In genomic region chr12:2944401-2945047, GRCh38 we compare ENCODE assay signal across 8 cellular contexts. TPM values are rescaled to one million over a fixed set of nuclear protein-coding genes. Genes with fewer than 3 reads are reported as not detected.
DNase-seq lines count a peak whose midpoint lies in the region; ATAC-seq and TF ChIP-seq lines count a peak whose summit lies in the region.

No MANE protein-coding gene starts in this region.

- no peaks in the 10 kb centered on the region for H3K4me1 Mint-ChIP-seq in activated CD4-positive, alpha-beta T cell treated with anti-CD3 and anti-CD28 coated beads for 36 hours
- H3K4me1 Mint-ChIP-seq in chondrocyte (ENCODE audit: low read depth): no peaks in the 10 kb centered on the region

- no peaks in the 10 kb centered on the region for H3K9me3 Mint-ChIP-seq in activated CD4-positive, alpha-beta T cell treated with anti-CD3 and anti-CD28 coated beads for 36 hours (ENCODE audit: low read depth)
- H3K9me3 Mint-ChIP-seq in chondrocyte (ENCODE audit: low read depth): no peaks in the 10 kb centered on the region

- no peaks in the 10 kb centered on the region for H4K20me1 ChIP-seq in DOHH2 (ENCODE audit: control insufficient read depth, insufficient read depth, low read depth, low read length)

- H3K27ac Mint-ChIP-seq in activated CD4-positive, alpha-beta T cell treated with anti-CD3 and anti-CD28 coated beads for 36 hours: no peak overlapping the region
- H3K27ac Mint-ChIP-seq in chondrocyte (ENCODE audit: unreplicated experiment): no peak overlapping the region

- peak overlapping the region; percentile 66 for H3K4me2 ChIP-seq in DOHH2 (ENCODE audit: low read length)

- H3K27me3 ChIP-seq in DOHH2 (ENCODE audit: control insufficient read depth, low read length): no peaks in the 10 kb centered on the region

- TF ChIP-seq CTCF in DOHH2 (IDR thresholded peaks at IDR 0.05; ENCODE audit: low read depth, low read length, poor library complexity, severe bottlenecking) (peak; percentile 89), chondrocyte (IDR thresholded peaks at IDR 0.05) (peak; percentile 79)

- H3K27ac ChIP-seq in DOHH2 (ENCODE audit: low read depth, low read length): no peak overlapping the region

- DNase-seq in NCI-H1105 (lab: John Stamatoyannopoulos, UW) (peak; percentile 48), chondrocyte (ENCODE audit: low spot score) (no peak), lung microvascular endothelial cell (ENCODE audit: low read depth in 2 of 2) (peak; percentile 48 to 65), SK-N-DZ (ENCODE audit: low spot score) (no peak)
- DNase-seq in activated CD4-positive, alpha-beta T cell treated with anti-CD3 and anti-CD28 coated beads for 36 hours: peak; percentile 83
- peak; percentile 4 to 28 for DNase-seq in stimulated activated CD8-positive, alpha-beta memory T cell treated with anti-CD3 and anti-CD28 coated beads, Interleukin-7, amount 100 ng/mL, for 1 hour (ENCODE audit: low read depth in 2 of 2)

- no peaks in the 10 kb centered on the region for H3K9me3 ChIP-seq in DOHH2 (ENCODE audit: control insufficient read depth, insufficient read depth, low read length)

- no peaks in the 10 kb centered on the region for H3K9me2 ChIP-seq in DOHH2 (replicated peaks; ENCODE audit: control insufficient read depth, low read length)

- H3K4me1 ChIP-seq in DOHH2 (ENCODE audit: control insufficient read depth, low read length): peaks cover 7% of the 10 kb centered on the region

- intact Hi-C loops in activated CD4-positive, alpha-beta T cell treated with anti-CD3 and anti-CD28 coated beads for 36 hours (cut with DNase I, micrococcal nuclease): loop anchor here (1.0 to 2.0 kb wide), 4 partner anchors 56 to 91 kb away; partner anchors contain the start of genes FOXM1 (in 1 of the 2) and RHNO1 (in 1 of the 2)

- peaks cover 4% of the 10 kb centered on the region; the same call in 1 of the 2 replicates for H3K36me3 ChIP-seq in DOHH2 (ENCODE audit: control insufficient read depth, low read length)

- ATAC-seq in activated CD4-positive, alpha-beta T cell treated with anti-CD3 and anti-CD28 coated beads for 36 hours: peak; percentile 86
- no peak for ATAC-seq in GM18907 (IDR thresholded peaks at IDR 0.05; ENCODE audit: unreplicated experiment)

- no peaks in the 10 kb centered on the region for H3K36me3 Mint-ChIP-seq in activated CD4-positive, alpha-beta T cell treated with anti-CD3 and anti-CD28 coated beads for 36 hours (ENCODE audit: low read depth)
- peaks cover 5% of the 10 kb centered on the region for H3K36me3 Mint-ChIP-seq in chondrocyte (ENCODE audit: low read depth)

- no peaks in the 10 kb centered on the region for H3K79me2 ChIP-seq in DOHH2 (ENCODE audit: control insufficient read depth, low read length)

- H3F3A ChIP-seq in DOHH2 (ENCODE audit: control insufficient read depth, insufficient read depth): no peaks in the 10 kb centered on the region

- CTCF ChIA-PET in activated CD4-positive, alpha-beta T cell treated with anti-CD3 and anti-CD28 coated beads for 36 hours (lab: Charles Lee): interaction anchor here (0.5 to 4.6 kb wide), 26 partner anchors 9 to 1793 kb away, joined by 3 to 34 read pairs (median 4); no protein-coding TSS in a partner anchor

- peak overlapping the region; percentile 55 for H3K4me3 ChIP-seq in DOHH2 (ENCODE audit: low read length)

- H3K4me3 Mint-ChIP-seq in activated CD4-positive, alpha-beta T cell treated with anti-CD3 and anti-CD28 coated beads for 36 hours: no peak overlapping the region
- no peak overlapping the region for H3K4me3 Mint-ChIP-seq in chondrocyte (ENCODE audit: unreplicated experiment)

- peaks cover 3% of the 10 kb centered on the region for H3K27me3 Mint-ChIP-seq in activated CD4-positive, alpha-beta T cell treated with anti-CD3 and anti-CD28 coated beads for 36 hours
- no peaks in the 10 kb centered on the region for H3K27me3 Mint-ChIP-seq in chondrocyte (ENCODE audit: low read depth)

- POLR2A ChIA-PET in activated CD4-positive, alpha-beta T cell treated with anti-CD3 and anti-CD28 coated beads for 36 hours (lab: Charles Lee): interaction anchor here (0.5 to 0.6 kb wide), 2 partner anchors 91 to 1725 kb away, joined by 3 to 5 read pairs; no protein-coding TSS in a partner anchor

RNA-seq across cellular contexts. Expression of gene TEAD4, which starts 14.7 kb away (rescaled TPM):
- 1 to 10 TPM; 7.2 to 9.0 TPM for total RNA-seq in activated CD4-positive, alpha-beta T cell treated with anti-CD3 and anti-CD28 coated beads for 36 hours
- total RNA-seq in chondrocyte: 24.1 to 26.0 TPM (median 24.9 TPM) in 3 replicates
- total RNA-seq in lung microvascular endothelial cell: 18.3 and 19.2 TPM in 2 replicates
- 32.0 and 38.7 TPM in 2 replicates for polyA plus RNA-seq in SK-N-DZ (2014; cell fraction: cytosol; rRNA removed)
- polyA plus RNA-seq in SK-N-DZ (2014; cell fraction: nucleus; rRNA removed): 18.9 and 26.2 TPM in 2 replicates

RNA-seq across cellular contexts. Expression of gene TULP3, which starts 53.8 kb away (rescaled TPM):
- 1 to 10 TPM; 5.9 to 7.3 TPM for total RNA-seq in activated CD4-positive, alpha-beta T cell treated with anti-CD3 and anti-CD28 coated beads for 36 hours
- total RNA-seq in chondrocyte: 27.1 to 30.7 TPM (median 30.6 TPM) in 3 replicates
- total RNA-seq in lung microvascular endothelial cell: 15.9 and 18.3 TPM in 2 replicates
- 39.8 and 41.1 TPM in 2 replicates for polyA plus RNA-seq in SK-N-DZ (2014; cell fraction: cytosol; rRNA removed)
- polyA plus RNA-seq in SK-N-DZ (2014; cell fraction: nucleus; rRNA removed): 23.3 and 24.8 TPM in 2 replicates

Comparison
In these comparisons a context has a peak if more than half of its experiments do, and no peak if none do; other contexts are left out.
1. DNase-seq: peak in NCI-H1105 (single experiment), activated CD4-positive, alpha-beta T cell treated with anti-CD3 and anti-CD28 coated beads for 36 hours (single experiment), lung microvascular endothelial cell (2 of 2) and stimulated activated CD8-positive, alpha-beta memory T cell treated with anti-CD3 and anti-CD28 coated beads, Interleukin-7, amount 100 ng/mL, for 1 hour (2 of 2); none in chondrocyte (single experiment) and SK-N-DZ (single experiment).